In genomic region chr13:20902438-20903163, GRCh38 we compare ENCODE assay signal across 1 cellular context.
A peak's percentile ranks its signal among the peaks of the same experiment; 100 is the strongest.
TF ChIP-seq lines count a peak whose summit lies in the region.

TSS of gene XPO4 (minus strand) at chr13:20902746. CDS start at chr13:20902738, 8 bp downstream.

TF ChIP-seq in K562, 482 proteins besides CTCF, POLR2A, EP300 and RAD21 (continued from another document and continues in another):
- TF ChIP-seq SMAD2 (IDR thresholded peaks at IDR 0.05; ENCODE audit: low read depth, low read length) = no peak
- TF ChIP-seq GMEB1 (CRISPR knock-in tag; IDR thresholded peaks at IDR 0.05) = peak; percentile 76
- TF ChIP-seq ZNF165 (CRISPR knock-in tag; IDR thresholded peaks at IDR 0.05; ENCODE audit: borderline replicate concordance) = no peak
- TF ChIP-seq CREB3L1 (IDR thresholded peaks at IDR 0.05; ENCODE audit: borderline replicate concordance, low read depth) = peak; percentile 33; the same call in 1 of the 2 replicates
- peak in 1 of 2 experiments; percentile 16; a peak in 2 of 4 replicates for TF ChIP-seq MNT (conservative IDR thresholded peaks at IDR 0.05)
- TF ChIP-seq SMAD4 (CRISPR knock-in tag; conservative IDR thresholded peaks at IDR 0.05) = peak; percentile 63
- TF ChIP-seq ZBTB12 (CRISPR knock-in tag; IDR thresholded peaks at IDR 0.05) = peak; percentile 86
- TF ChIP-seq TBP (optimal IDR thresholded peaks at IDR 0.05; ENCODE audit: low read depth, low read length) = peak; percentile 76
- peak; percentile 71 for TF ChIP-seq POLR2H (tag; IDR thresholded peaks at IDR 0.05; ENCODE audit: low read depth)
- TF ChIP-seq MED1 (CRISPR knock-in tag; IDR thresholded peaks at IDR 0.05; ENCODE audit: borderline replicate concordance) = no peak
- peak; percentile 73 for TF ChIP-seq ZNF143 (CRISPR knock-in tag; IDR thresholded peaks at IDR 0.05)
- peak; percentile 28; the same call in 1 of the 2 replicates for TF ChIP-seq ARID4B (CRISPR knock-in tag; IDR thresholded peaks at IDR 0.05)
- peak; percentile 75 for TF ChIP-seq PHF8 (IDR thresholded peaks at IDR 0.05; ENCODE audit: borderline replicate concordance, low read length)
- TF ChIP-seq ZNF639 (CRISPR knock-in tag; conservative IDR thresholded peaks at IDR 0.05 in 1 of 2, IDR thresholded peaks at IDR 0.05 in 1 of 2) = peak in 1 of 2 experiments; percentile 48; a peak in 1 of 4 replicates
- no peak for TF ChIP-seq ZFP30 (CRISPR knock-in tag; IDR thresholded peaks at IDR 0.05; ENCODE audit: borderline replicate concordance)
- 0 out of 2 replicates have a peak, but pooled peaks have one; percentile 51 for TF ChIP-seq POLR2AphosphoS5 (IDR thresholded peaks at IDR 0.05; ENCODE audit: control insufficient read depth, insufficient read depth, low read depth, low read length)
- 0 out of 4 replicates have a peak, but pooled peaks of 1 of the 2 experiments have one; percentile 30 for TF ChIP-seq MAZ (CRISPR knock-in tag; conservative IDR thresholded peaks at IDR 0.05 in 1 of 2, IDR thresholded peaks at IDR 0.05 in 1 of 2)
- no peak for TF ChIP-seq HDGF (IDR thresholded peaks at IDR 0.05)
- TF ChIP-seq ZNF384 (IDR thresholded peaks at IDR 0.05; ENCODE audit: low read depth, low read length) = no peak
- TF ChIP-seq TAF9B (IDR thresholded peaks at IDR 0.05; ENCODE audit: partially characterized antibody) = peak; percentile 68
- TF ChIP-seq HCFC1 (IDR thresholded peaks at IDR 0.05; ENCODE audit: low read depth, low read length) = peak; percentile 70
- peak; percentile 74 for TF ChIP-seq TAF7 (tag; IDR thresholded peaks at IDR 0.05)
- TF ChIP-seq NRF1 (conservative IDR thresholded peaks at IDR 0.05 in 1 of 2, IDR thresholded peaks at IDR 0.05 in 1 of 2) = peak; percentile 89 to 91
- no peak for TF ChIP-seq SP2 (IDR thresholded peaks at IDR 0.05; ENCODE audit: extremely low read depth, low read depth, low read length, poor library complexity, severe bottlenecking)
- TF ChIP-seq HIVEP1 (CRISPR knock-in tag; IDR thresholded peaks at IDR 0.05) = no peak
- 0 out of 2 replicates have a peak, but pooled peaks have one; percentile 28 for TF ChIP-seq ERF (CRISPR knock-in tag; IDR thresholded peaks at IDR 0.05)
- peak; percentile 7; the same call in 1 of the 2 replicates for TF ChIP-seq ESRRA (IDR thresholded peaks at IDR 0.05; ENCODE audit: borderline replicate concordance, low read depth)
- TF ChIP-seq ZFX (CRISPR knock-in tag; IDR thresholded peaks at IDR 0.05) = peak; percentile 57
- peak; percentile 51; the same call in 1 of the 2 replicates for TF ChIP-seq MYC (IDR thresholded peaks at IDR 0.05; ENCODE audit: low read depth, low read length)
- TF ChIP-seq MYC (CRISPR knock-in tag; IDR thresholded peaks at IDR 0.05; ENCODE audit: borderline replicate concordance, low read depth) = no peak
- peak; percentile 94 for TF ChIP-seq POLR2G (IDR thresholded peaks at IDR 0.05; ENCODE audit: low read depth, low read length)
- no peak; a peak in 1 of 4 replicates for TF ChIP-seq TBL1XR1 (IDR thresholded peaks at IDR 0.05; ENCODE audit: low read length in 2 of 2)
- peak; percentile 95 for TF ChIP-seq RBFOX2 (IDR thresholded peaks at IDR 0.05; ENCODE audit: low read depth, low read length)
- no peak for TF ChIP-seq CTBP1 (IDR thresholded peaks at IDR 0.05; ENCODE audit: borderline replicate concordance)
- peak; percentile 95 for TF ChIP-seq CREM (IDR thresholded peaks at IDR 0.05; ENCODE audit: low read depth)
- no peak for TF ChIP-seq DPF2 (IDR thresholded peaks at IDR 0.05)
- TF ChIP-seq L3MBTL2 (IDR thresholded peaks at IDR 0.05) = peak; percentile 87
- TF ChIP-seq E4F1 (CRISPR knock-in tag; IDR thresholded peaks at IDR 0.05; ENCODE audit: borderline replicate concordance) = no peak
- TF ChIP-seq ID3 (CRISPR knock-in tag; IDR thresholded peaks at IDR 0.05) = no peak
- TF ChIP-seq ID3 (tag; IDR thresholded peaks at IDR 0.05) = 0 out of 2 replicates have a peak, but pooled peaks have one; percentile 29
- TF ChIP-seq EP400 (IDR thresholded peaks at IDR 0.05) = peak; percentile 86
- TF ChIP-seq GATAD2B (IDR thresholded peaks at IDR 0.05; ENCODE audit: borderline replicate concordance) = peak; percentile 69; the same call in 1 of the 2 replicates
- peak; percentile 98 for TF ChIP-seq C11orf30 (IDR thresholded peaks at IDR 0.05; ENCODE audit: low read depth)
- peak; percentile 60 for TF ChIP-seq RB1 (IDR thresholded peaks at IDR 0.05; ENCODE audit: low read depth)
- peak; percentile 89 for TF ChIP-seq CXXC5 (CRISPR knock-in tag; IDR thresholded peaks at IDR 0.05)
- TF ChIP-seq JUND (IDR thresholded peaks at IDR 0.05; ENCODE audit: borderline replicate concordance, low read depth, low read length) = 0 out of 2 replicates have a peak, but pooled peaks have one; percentile 4
- TF ChIP-seq JUND (tag; IDR thresholded peaks at IDR 0.05; ENCODE audit: borderline replicate concordance, low read depth, low read length) = no peak
- TF ChIP-seq THAP7 (CRISPR knock-in tag; IDR thresholded peaks at IDR 0.05) = 0 out of 2 replicates have a peak, but pooled peaks have one; percentile 11
- TF ChIP-seq HDAC3 (IDR thresholded peaks at IDR 0.05; ENCODE audit: borderline replicate concordance, partially characterized antibody) = no peak
- peak; percentile 86 to 97 for TF ChIP-seq E2F6 (IDR thresholded peaks at IDR 0.05; ENCODE audit: borderline replicate concordance in 1 of 2, extremely low read depth in 1 of 2, insufficient read depth in 1 of 2, insufficient read length in 1 of 2, low read depth in 1 of 2, low read length in 1 of 2, poor library complexity in 1 of 2, severe bottlenecking in 1 of 2)
- peak; percentile 84 for TF ChIP-seq RBBP5 (IDR thresholded peaks at IDR 0.05; ENCODE audit: borderline replicate concordance, insufficient read depth, low read length, poor library complexity, severe bottlenecking)
